Comparison of ENCODE assay signal across 1 cellular context in the genomic region with DNA sequence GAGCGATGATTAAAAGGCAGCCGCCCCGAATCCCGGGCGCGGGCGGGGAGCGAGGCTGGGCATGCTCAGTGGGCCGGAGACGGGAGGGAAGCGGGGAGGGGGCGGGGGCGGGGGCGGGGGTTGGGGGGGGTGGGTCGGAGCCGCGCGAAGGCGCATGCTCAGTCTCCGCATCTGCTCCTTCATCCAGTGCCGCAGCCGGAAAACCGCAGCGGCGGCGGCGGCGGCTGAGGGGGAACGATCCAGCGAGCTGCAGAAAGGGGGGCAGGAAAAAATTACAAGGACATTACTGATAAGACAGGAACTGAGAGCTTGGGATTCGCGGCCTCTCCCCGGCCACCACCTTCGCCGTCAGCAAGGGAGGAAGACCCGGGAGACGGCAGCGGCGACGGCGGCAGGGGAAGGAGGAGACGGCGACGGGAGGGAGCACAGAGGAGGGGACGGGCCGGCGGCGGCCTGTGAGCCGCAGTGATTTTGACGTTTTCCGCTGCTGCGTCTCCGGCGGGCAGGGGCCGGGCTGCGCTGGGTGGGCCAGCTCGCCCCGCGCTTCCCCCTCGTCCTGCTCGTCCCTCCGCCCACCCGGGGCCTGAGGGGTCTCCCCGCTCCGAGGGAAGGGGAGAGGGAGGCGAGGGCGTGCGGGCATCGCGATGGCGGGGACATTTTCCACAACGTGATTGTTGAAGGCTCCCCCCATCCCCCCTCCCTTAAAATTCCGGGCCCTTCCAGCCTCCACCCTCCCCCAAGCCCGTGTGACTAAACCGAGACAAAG.
TF ChIP-seq lines count a peak whose summit lies in the region.

A gene with protein sequence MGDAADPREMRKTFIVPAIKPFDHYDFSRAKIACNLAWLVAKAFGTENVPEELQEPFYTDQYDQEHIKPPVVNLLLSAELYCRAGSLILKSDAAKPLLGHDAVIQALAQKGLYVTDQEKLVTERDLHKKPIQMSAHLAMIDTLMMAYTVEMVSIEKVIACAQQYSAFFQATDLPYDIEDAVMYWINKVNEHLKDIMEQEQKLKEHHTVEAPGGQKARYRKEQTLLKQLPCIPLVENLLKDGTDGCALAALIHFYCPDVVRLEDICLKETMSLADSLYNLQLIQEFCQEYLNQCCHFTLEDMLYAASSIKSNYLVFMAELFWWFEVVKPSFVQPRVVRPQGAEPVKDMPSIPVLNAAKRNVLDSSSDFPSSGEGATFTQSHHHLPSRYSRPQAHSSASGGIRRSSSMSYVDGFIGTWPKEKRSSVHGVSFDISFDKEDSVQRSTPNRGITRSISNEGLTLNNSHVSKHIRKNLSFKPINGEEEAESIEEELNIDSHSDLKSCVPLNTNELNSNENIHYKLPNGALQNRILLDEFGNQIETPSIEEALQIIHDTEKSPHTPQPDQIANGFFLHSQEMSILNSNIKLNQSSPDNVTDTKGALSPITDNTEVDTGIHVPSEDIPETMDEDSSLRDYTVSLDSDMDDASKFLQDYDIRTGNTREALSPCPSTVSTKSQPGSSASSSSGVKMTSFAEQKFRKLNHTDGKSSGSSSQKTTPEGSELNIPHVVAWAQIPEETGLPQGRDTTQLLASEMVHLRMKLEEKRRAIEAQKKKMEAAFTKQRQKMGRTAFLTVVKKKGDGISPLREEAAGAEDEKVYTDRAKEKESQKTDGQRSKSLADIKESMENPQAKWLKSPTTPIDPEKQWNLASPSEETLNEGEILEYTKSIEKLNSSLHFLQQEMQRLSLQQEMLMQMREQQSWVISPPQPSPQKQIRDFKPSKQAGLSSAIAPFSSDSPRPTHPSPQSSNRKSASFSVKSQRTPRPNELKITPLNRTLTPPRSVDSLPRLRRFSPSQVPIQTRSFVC (N-terminal part only) (plus strand): TSS at position 161 of the 766 bp plus-strand sequence. CDS start 935 bp downstream, outside the sequence.

TF ChIP-seq in HEK293, 187 proteins besides CTCF, POLR2A, EP300 and RAD21 (continued from another document and continues in another):
- TF ChIP-seq, protein P1, sequence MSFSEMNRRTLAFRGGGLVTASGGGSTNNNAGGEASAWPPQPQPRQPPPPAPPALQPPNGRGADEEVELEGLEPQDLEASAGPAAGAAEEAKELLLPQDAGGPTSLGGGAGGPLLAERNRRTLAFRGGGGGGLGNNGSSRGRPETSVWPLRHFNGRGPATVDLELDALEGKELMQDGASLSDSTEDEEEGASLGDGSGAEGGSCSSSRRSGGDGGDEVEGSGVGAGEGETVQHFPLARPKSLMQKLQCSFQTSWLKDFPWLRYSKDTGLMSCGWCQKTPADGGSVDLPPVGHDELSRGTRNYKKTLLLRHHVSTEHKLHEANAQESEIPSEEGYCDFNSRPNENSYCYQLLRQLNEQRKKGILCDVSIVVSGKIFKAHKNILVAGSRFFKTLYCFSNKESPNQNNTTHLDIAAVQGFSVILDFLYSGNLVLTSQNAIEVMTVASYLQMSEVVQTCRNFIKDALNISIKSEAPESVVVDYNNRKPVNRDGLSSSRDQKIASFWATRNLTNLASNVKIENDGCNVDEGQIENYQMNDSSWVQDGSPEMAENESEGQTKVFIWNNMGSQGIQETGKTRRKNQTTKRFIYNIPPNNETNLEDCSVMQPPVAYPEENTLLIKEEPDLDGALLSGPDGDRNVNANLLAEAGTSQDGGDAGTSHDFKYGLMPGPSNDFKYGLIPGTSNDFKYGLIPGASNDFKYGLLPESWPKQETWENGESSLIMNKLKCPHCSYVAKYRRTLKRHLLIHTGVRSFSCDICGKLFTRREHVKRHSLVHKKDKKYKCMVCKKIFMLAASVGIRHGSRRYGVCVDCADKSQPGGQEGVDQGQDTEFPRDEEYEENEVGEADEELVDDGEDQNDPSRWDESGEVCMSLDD (tag by site-specific recombination; IDR thresholded peaks at IDR 0.05): peak; percentile 65; the same call in 1 of the 2 replicates
- 0 out of 2 replicates have a peak, but pooled peaks have one; percentile 15 for TF ChIP-seq ZFP69B (tag by site-specific recombination; IDR thresholded peaks at IDR 0.05)
- TF ChIP-seq ZNF785 (tag by site-specific recombination; IDR thresholded peaks at IDR 0.05): no peak
- TF ChIP-seq WT1 (tag by site-specific recombination; IDR thresholded peaks at IDR 0.05): peak; percentile 73
- TF ChIP-seq ZNF266 (tag by site-specific recombination; IDR thresholded peaks at IDR 0.05; ENCODE audit: low read depth): no peak
- TF ChIP-seq SCRT2 (tag by site-specific recombination; IDR thresholded peaks at IDR 0.05): no peak
- TF ChIP-seq, protein P2, sequence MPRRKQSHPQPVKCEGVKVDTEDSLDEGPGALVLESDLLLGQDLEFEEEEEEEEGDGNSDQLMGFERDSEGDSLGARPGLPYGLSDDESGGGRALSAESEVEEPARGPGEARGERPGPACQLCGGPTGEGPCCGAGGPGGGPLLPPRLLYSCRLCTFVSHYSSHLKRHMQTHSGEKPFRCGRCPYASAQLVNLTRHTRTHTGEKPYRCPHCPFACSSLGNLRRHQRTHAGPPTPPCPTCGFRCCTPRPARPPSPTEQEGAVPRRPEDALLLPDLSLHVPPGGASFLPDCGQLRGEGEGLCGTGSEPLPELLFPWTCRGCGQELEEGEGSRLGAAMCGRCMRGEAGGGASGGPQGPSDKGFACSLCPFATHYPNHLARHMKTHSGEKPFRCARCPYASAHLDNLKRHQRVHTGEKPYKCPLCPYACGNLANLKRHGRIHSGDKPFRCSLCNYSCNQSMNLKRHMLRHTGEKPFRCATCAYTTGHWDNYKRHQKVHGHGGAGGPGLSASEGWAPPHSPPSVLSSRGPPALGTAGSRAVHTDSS (tag by site-specific recombination; IDR thresholded peaks at IDR 0.05): 0 out of 2 replicates have a peak, but pooled peaks have one; percentile 7
- no peak for TF ChIP-seq ZNF184 (tag by site-specific recombination; IDR thresholded peaks at IDR 0.05)
- TF ChIP-seq, protein P3, sequence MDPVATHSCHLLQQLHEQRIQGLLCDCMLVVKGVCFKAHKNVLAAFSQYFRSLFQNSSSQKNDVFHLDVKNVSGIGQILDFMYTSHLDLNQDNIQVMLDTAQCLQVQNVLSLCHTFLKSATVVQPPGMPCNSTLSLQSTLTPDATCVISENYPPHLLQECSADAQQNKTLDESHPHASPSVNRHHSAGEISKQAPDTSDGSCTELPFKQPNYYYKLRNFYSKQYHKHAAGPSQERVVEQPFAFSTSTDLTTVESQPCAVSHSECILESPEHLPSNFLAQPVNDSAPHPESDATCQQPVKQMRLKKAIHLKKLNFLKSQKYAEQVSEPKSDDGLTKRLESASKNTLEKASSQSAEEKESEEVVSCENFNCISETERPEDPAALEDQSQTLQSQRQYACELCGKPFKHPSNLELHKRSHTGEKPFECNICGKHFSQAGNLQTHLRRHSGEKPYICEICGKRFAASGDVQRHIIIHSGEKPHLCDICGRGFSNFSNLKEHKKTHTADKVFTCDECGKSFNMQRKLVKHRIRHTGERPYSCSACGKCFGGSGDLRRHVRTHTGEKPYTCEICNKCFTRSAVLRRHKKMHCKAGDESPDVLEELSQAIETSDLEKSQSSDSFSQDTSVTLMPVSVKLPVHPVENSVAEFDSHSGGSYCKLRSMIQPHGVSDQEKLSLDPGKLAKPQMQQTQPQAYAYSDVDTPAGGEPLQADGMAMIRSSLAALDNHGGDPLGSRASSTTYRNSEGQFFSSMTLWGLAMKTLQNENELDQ (tag by site-specific recombination; IDR thresholded peaks at IDR 0.05; ENCODE audit: low read depth): no peak
- 0 out of 2 replicates have a peak, but pooled peaks have one; percentile 59 for TF ChIP-seq ZSCAN30 (tag by site-specific recombination; IDR thresholded peaks at IDR 0.05)
- TF ChIP-seq ZNF624 (tag by site-specific recombination; IDR thresholded peaks at IDR 0.05): no peak
- TF ChIP-seq, protein P4, sequence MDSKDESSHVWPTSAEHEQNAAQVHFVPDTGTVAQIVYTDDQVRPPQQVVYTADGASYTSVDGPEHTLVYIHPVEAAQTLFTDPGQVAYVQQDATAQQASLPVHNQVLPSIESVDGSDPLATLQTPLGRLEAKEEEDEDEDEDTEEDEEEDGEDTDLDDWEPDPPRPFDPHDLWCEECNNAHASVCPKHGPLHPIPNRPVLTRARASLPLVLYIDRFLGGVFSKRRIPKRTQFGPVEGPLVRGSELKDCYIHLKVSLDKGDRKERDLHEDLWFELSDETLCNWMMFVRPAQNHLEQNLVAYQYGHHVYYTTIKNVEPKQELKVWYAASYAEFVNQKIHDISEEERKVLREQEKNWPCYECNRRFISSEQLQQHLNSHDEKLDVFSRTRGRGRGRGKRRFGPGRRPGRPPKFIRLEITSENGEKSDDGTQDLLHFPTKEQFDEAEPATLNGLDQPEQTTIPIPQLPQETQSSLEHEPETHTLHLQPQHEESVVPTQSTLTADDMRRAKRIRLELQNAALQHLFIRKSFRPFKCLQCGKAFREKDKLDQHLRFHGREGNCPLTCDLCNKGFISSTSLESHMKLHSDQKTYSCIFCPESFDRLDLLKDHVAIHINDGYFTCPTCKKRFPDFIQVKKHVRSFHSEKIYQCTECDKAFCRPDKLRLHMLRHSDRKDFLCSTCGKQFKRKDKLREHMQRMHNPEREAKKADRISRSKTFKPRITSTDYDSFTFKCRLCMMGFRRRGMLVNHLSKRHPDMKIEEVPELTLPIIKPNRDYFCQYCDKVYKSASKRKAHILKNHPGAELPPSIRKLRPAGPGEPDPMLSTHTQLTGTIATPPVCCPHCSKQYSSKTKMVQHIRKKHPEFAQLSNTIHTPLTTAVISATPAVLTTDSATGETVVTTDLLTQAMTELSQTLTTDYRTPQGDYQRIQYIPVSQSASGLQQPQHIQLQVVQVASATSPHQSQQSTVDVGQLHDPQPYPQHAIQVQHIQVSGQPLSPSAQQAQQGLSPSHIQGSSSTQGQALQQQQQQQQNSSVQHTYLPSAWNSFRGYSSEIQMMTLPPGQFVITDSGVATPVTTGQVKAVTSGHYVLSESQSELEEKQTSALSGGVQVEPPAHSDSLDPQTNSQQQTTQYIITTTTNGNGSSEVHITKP (tag by site-specific recombination; IDR thresholded peaks at IDR 0.05): peak; percentile 90
- TF ChIP-seq ZNF501 (tag by site-specific recombination; IDR thresholded peaks at IDR 0.05): peak; percentile 88
- TF ChIP-seq, protein P5, sequence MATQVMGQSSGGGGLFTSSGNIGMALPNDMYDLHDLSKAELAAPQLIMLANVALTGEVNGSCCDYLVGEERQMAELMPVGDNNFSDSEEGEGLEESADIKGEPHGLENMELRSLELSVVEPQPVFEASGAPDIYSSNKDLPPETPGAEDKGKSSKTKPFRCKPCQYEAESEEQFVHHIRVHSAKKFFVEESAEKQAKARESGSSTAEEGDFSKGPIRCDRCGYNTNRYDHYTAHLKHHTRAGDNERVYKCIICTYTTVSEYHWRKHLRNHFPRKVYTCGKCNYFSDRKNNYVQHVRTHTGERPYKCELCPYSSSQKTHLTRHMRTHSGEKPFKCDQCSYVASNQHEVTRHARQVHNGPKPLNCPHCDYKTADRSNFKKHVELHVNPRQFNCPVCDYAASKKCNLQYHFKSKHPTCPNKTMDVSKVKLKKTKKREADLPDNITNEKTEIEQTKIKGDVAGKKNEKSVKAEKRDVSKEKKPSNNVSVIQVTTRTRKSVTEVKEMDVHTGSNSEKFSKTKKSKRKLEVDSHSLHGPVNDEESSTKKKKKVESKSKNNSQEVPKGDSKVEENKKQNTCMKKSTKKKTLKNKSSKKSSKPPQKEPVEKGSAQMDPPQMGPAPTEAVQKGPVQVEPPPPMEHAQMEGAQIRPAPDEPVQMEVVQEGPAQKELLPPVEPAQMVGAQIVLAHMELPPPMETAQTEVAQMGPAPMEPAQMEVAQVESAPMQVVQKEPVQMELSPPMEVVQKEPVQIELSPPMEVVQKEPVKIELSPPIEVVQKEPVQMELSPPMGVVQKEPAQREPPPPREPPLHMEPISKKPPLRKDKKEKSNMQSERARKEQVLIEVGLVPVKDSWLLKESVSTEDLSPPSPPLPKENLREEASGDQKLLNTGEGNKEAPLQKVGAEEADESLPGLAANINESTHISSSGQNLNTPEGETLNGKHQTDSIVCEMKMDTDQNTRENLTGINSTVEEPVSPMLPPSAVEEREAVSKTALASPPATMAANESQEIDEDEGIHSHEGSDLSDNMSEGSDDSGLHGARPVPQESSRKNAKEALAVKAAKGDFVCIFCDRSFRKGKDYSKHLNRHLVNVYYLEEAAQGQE (tag by site-specific recombination; IDR thresholded peaks at IDR 0.05): peak; percentile 47; the same call in 1 of the 2 replicates
- no peak for TF ChIP-seq ZNF426 (tag by site-specific recombination; IDR thresholded peaks at IDR 0.05)
- TF ChIP-seq FEZF1 (tag by site-specific recombination; IDR thresholded peaks at IDR 0.05): no peak
- TF ChIP-seq, protein P6, sequence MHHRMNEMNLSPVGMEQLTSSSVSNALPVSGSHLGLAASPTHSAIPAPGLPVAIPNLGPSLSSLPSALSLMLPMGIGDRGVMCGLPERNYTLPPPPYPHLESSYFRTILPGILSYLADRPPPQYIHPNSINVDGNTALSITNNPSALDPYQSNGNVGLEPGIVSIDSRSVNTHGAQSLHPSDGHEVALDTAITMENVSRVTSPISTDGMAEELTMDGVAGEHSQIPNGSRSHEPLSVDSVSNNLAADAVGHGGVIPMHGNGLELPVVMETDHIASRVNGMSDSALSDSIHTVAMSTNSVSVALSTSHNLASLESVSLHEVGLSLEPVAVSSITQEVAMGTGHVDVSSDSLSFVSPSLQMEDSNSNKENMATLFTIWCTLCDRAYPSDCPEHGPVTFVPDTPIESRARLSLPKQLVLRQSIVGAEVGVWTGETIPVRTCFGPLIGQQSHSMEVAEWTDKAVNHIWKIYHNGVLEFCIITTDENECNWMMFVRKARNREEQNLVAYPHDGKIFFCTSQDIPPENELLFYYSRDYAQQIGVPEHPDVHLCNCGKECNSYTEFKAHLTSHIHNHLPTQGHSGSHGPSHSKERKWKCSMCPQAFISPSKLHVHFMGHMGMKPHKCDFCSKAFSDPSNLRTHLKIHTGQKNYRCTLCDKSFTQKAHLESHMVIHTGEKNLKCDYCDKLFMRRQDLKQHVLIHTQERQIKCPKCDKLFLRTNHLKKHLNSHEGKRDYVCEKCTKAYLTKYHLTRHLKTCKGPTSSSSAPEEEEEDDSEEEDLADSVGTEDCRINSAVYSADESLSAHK (tag by site-specific recombination; IDR thresholded peaks at IDR 0.05): no peak
- no peak for TF ChIP-seq REPIN1 (tag by site-specific recombination; IDR thresholded peaks at IDR 0.05; ENCODE audit: low read depth)
- TF ChIP-seq OSR2 (tag by site-specific recombination; IDR thresholded peaks at IDR 0.05): no peak
- TF ChIP-seq ZNF596 (tag by site-specific recombination; IDR thresholded peaks at IDR 0.05): no peak
- TF ChIP-seq ZNF239 (tag by site-specific recombination; IDR thresholded peaks at IDR 0.05): 0 out of 2 replicates have a peak, but pooled peaks have one; percentile 29
- TF ChIP-seq, protein P7, sequence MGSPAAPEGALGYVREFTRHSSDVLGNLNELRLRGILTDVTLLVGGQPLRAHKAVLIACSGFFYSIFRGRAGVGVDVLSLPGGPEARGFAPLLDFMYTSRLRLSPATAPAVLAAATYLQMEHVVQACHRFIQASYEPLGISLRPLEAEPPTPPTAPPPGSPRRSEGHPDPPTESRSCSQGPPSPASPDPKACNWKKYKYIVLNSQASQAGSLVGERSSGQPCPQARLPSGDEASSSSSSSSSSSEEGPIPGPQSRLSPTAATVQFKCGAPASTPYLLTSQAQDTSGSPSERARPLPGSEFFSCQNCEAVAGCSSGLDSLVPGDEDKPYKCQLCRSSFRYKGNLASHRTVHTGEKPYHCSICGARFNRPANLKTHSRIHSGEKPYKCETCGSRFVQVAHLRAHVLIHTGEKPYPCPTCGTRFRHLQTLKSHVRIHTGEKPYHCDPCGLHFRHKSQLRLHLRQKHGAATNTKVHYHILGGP (tag by site-specific recombination; IDR thresholded peaks at IDR 0.05): no peak
- no peak for TF ChIP-seq ZNF48 (tag by site-specific recombination; IDR thresholded peaks at IDR 0.05)
- TF ChIP-seq ZNF660 (tag by site-specific recombination; IDR thresholded peaks at IDR 0.05): peak; percentile 50; the same call in 1 of the 2 replicates
- no peak for TF ChIP-seq ZNF169 (tag by site-specific recombination; IDR thresholded peaks at IDR 0.05)
- no peak for TF ChIP-seq ZNF140 (tag by site-specific recombination; IDR thresholded peaks at IDR 0.05)
- no peak for TF ChIP-seq MEIS1 (CRISPR knock-in tag; IDR thresholded peaks at IDR 0.05; ENCODE audit: borderline replicate concordance)
- peak; percentile 83 for TF ChIP-seq ZNF560 (tag by site-specific recombination; IDR thresholded peaks at IDR 0.05; ENCODE audit: borderline replicate concordance)
- TF ChIP-seq GLI4 (tag by site-specific recombination; IDR thresholded peaks at IDR 0.05): peak; percentile 64; the same call in 1 of the 2 replicates
- TF ChIP-seq ZNF530 (tag by site-specific recombination; IDR thresholded peaks at IDR 0.05; ENCODE audit: low read depth): no peak
